In genomic region chr2:86375623-86376022, GRCh38 we compare ENCODE assay signal across 10 cellular contexts. TPM values are rescaled to one million over a fixed set of nuclear protein-coding genes. Genes with fewer than 3 reads are reported as not detected.
"Had no signal": no experiment of that assay in that cellular context is flagged by ENCODE, and none has a peak within 500 bp of the region (broad histone marks: within the 10 kb centered on the region; RNA-seq: fewer than 3 reads in every experiment).

No MANE protein-coding gene starts in this region.

- H3K9ac ChIP-seq: GM23248 had no signal

- H3K4me3 ChIP-seq: GM23248, HAP-1 had no signal

- H3K36me3 ChIP-seq: HAP-1 had no signal

- H3K27ac ChIP-seq: GM23248 had no signal

- ATAC-seq: HCT116 had no signal

- H3K4me1 ChIP-seq: HAP-1 had no signal

- DNase-seq: GM23248, GOT3, H7, HFFc6, KG1 had no signal

- H2AFZ ChIP-seq: GM23248 had no signal

- FAIRE-seq: HTR-8/SVneo had no signal

RNA-seq across cellular contexts. Expression of gene REEP1, which starts 38.2 kb away (rescaled TPM):
- total RNA-seq: GM23248, HT-29 had no signal
- polyA plus RNA-seq: GM23248, IgD-negative memory B cell had no signal
